In genomic region chr6:85593438-85594196, GRCh38 we compare ENCODE assay signal across 8 cellular contexts. TPM values are rescaled to one million over a fixed set of nuclear protein-coding genes. Genes with fewer than 3 reads are reported as not detected.
DNase-seq lines count a peak whose midpoint lies in the region; ATAC-seq and TF ChIP-seq lines count a peak whose summit lies in the region.

SNX14 (minus strand) TSS chr6:85593858; CDS start chr6:85593718, 140 bp downstream.

- DNase-seq in H4 (ENCODE audit: low spot score) = peak; percentile 89
- DNase-seq in LNCaP clone FGC (ENCODE audit: low read depth) = peak; percentile 81
- DNase-seq in SHP77 (lab: John Stamatoyannopoulos, UW) = peak; percentile 87 to 93
- peak; percentile 67 for DNase-seq in activated effector memory CD4-positive, alpha-beta T cell treated with Interleukin-2 at 50 U/mL for 16 hours
- DNase-seq in fibroblast of the aortic adventitia (ENCODE audit: low read depth) = peak; percentile 96
- peak; percentile 86 for DNase-seq in stimulated activated naive CD8-positive, alpha-beta T cell treated with anti-CD3 and anti-CD28 coated beads, Interleukin-15, Interleukin-2, amounts not matched to agents 100 U/mL and 50 U/mL, for 24 hours

- H3K4me3 Mint-ChIP-seq in nephron = peak within 1 kb of the TSS; percentile 94 to 100 (median 96)

- TF ChIP-seq CTCF in LNCaP clone FGC (IDR thresholded peaks at IDR 0.05; ENCODE audit: control insufficient read depth, extremely low read depth, insufficient read depth) = 0 out of 2 replicates have a peak, but pooled peaks have one; percentile 0
- peak; percentile 7 for TF ChIP-seq CTCF in fibroblast of the aortic adventitia (IDR thresholded peaks at IDR 0.05; ENCODE audit: insufficient read depth, low read length)
- no peak for TF ChIP-seq CTCF in nephron (IDR thresholded peaks at IDR 0.05; ENCODE audit: unreplicated experiment in 3 of 3)

- H3K4me1 Mint-ChIP-seq in nephron = peaks cover 12% of the 10 kb centered on the region

- peaks cover 17% of the 10 kb centered on the region for H3K9me3 Mint-ChIP-seq in nephron

- H3K36me3 ChIP-seq in ES-I3 (ENCODE audit: insufficient read depth, low read length) = no peaks in the 10 kb centered on the region

- no peaks in the 10 kb centered on the region for H3K9me3 ChIP-seq in ES-I3 (ENCODE audit: control insufficient read depth, insufficient read depth, low read length)

- no peaks in the 10 kb centered on the region for H3K4me1 ChIP-seq in ES-I3 (ENCODE audit: insufficient read depth, low read length)

- ATAC-seq in stimulated activated naive CD8-positive, alpha-beta T cell treated with anti-CD3 and anti-CD28 coated beads, Interleukin-15, Interleukin-2, amounts not matched to agents 100 U/mL and 50 U/mL, for 24 hours = peak; percentile 89

- H3K9ac ChIP-seq in ES-I3 (ENCODE audit: low read depth, low read length) = peak within 1 kb of the TSS; percentile 81

- peak within 1 kb of the TSS; percentile 92 to 98 (median 97) for H3K27ac Mint-ChIP-seq in nephron

- H3K36me3 Mint-ChIP-seq in nephron (ENCODE audit: low read depth) = peaks cover 32% of the 10 kb centered on the region

- H3K4me3 ChIP-seq in LNCaP clone FGC (ENCODE audit: low read depth, low read length) = peak within 1 kb of the TSS; percentile 68
- H3K4me3 ChIP-seq in fibroblast of the aortic adventitia (ENCODE audit: low read depth, low read length) = peak within 1 kb of the TSS; percentile 88

- no peaks in the 10 kb centered on the region for H3K27me3 Mint-ChIP-seq in nephron (ENCODE audit: low read depth)

RNA-seq across cellular contexts. Expression of gene SNX14, which starts in this region (rescaled TPM):
- 40.4 and 55.9 TPM in 2 replicates for total RNA-seq in H4 (2014; rRNA removed; shearing (Covaris generic))
- total RNA-seq in fibroblast of the aortic adventitia (ENCODE audit: low replicate concordance) = 99.1 and 188 TPM in 2 replicates

Comparison
In these comparisons a context has a peak if more than half of its experiments do, and no peak if none do; other contexts are left out.
1. Peak in every context shown above with its lines: DNase-seq, ATAC-seq and H3K4me3 ChIP-seq.
2. CTCF ChIP-seq: peak in LNCaP clone FGC (single experiment) and fibroblast of the aortic adventitia (single experiment); none in nephron (0 of 3).